In genomic region chr16:29789775-29790182, GRCh38 we compare ENCODE assay signal across 8 cellular contexts. TPM values are rescaled to one million over a fixed set of nuclear protein-coding genes. Genes with fewer than 3 reads are reported as not detected.
DNase-seq lines count a peak whose midpoint lies in the region; ATAC-seq and TF ChIP-seq lines count a peak whose summit lies in the region.

No MANE protein-coding gene starts in this region.

- TF ChIP-seq POLR2A in HCT116 (IDR thresholded peaks at IDR 0.05; ENCODE audit: borderline replicate concordance, extremely low read depth, insufficient read depth, insufficient read length) = no peak

- no TSS peak for BruUV-seq in HCT116 (replicated peaks; lab: Mats Ljungman, UMichigan)

- no peak overlapping the region for H2AFZ ChIP-seq in HCT116 (ENCODE audit: low read depth, low read length, poor library complexity, severe bottlenecking)
- H2AFZ ChIP-seq in smooth muscle cell (ENCODE audit: low read depth) = peak overlapping the region; percentile 88

- CTCF ChIA-PET in HCT116 (lab: Charles Lee) = interaction anchor here (0.5 to 1.6 kb wide), 10 partner anchors 10 to 89 kb away, joined by 3 to 14 read pairs (median 4); no protein-coding TSS in a partner anchor

- intact Hi-C loops in HCT116 (cut with micrococcal nuclease) = loop anchor here (2.0 kb wide), 1 partner anchor 15 kb away; no protein-coding TSS in a partner anchor

- TF ChIP-seq CTCF in HCT116 (IDR thresholded peaks at IDR 0.05 in 2 of 3, conservative IDR thresholded peaks at IDR 0.05 in 1 of 3; ENCODE audit: borderline replicate concordance in 1 of 3, insufficient read depth in 1 of 3, low read depth in 2 of 3, low read length in 2 of 3) = no peak
- no peak for TF ChIP-seq CTCF in VCaP (conservative IDR thresholded peaks at IDR 0.05)
- no peak for TF ChIP-seq CTCF in right atrium auricular region (IDR thresholded peaks at IDR 0.05)
- TF ChIP-seq CTCF in smooth muscle cell (IDR thresholded peaks at IDR 0.05; ENCODE audit: borderline replicate concordance, insufficient read depth, poor library complexity, severe bottlenecking) = no peak

- WGBS in smooth muscle cell (ENCODE audit: low lambda C conversion rate) = 69% methylated on average over 20 of the region's 20 CpGs

- no peaks in the 10 kb centered on the region for H3F3A ChIP-seq in smooth muscle cell (ENCODE audit: low read depth)

- peaks cover 42% of the 10 kb centered on the region for H3K79me2 ChIP-seq in HCT116 (ENCODE audit: insufficient read depth, low read length)
- peaks cover 39% of the 10 kb centered on the region for H3K79me2 ChIP-seq in smooth muscle cell (ENCODE audit: low read depth)

- peak overlapping the region; percentile 99 for H3K9ac ChIP-seq in HCT116 (ENCODE audit: low read length)
- H3K9ac ChIP-seq in smooth muscle cell (ENCODE audit: low read depth) = no peak overlapping the region

- RAD21 ChIA-PET in HCT116 (lab: Charles Lee; ENCODE audit: low non-redundant PET in 1 of 2, low total read pairs in 2 of 2, uncharacterized antibody in 2 of 2, unreplicated experiment in 2 of 2) = interaction anchor here (1.3 to 1.6 kb wide), 2 partner anchors 14 to 89 kb away, joined by 3 read pairs; no protein-coding TSS in a partner anchor

- H3K4me3 ChIP-seq in HCT116 (replicated peaks in 1 of 2; ENCODE audit: low read depth in 1 of 2, low read length in 2 of 2) (peak overlapping the region; percentile 90 to 99), right atrium auricular region (peak overlapping the region; percentile 43 to 92), smooth muscle cell (peak overlapping the region; percentile 75)

- no peaks in the 10 kb centered on the region for H3K27me3 ChIP-seq in HCT116 (ENCODE audit: insufficient read depth, low read length)
- no peaks in the 10 kb centered on the region for H3K27me3 ChIP-seq in right atrium auricular region
- no peaks in the 10 kb centered on the region for H3K27me3 ChIP-seq in smooth muscle cell (ENCODE audit: low read depth)

- peaks cover 0 to 8% of the 10 kb centered on the region in 2 experiments; a peak in 1 of 4 replicates for H3K36me3 ChIP-seq in HCT116 (ENCODE audit: control insufficient read depth in 1 of 2, insufficient read depth in 2 of 2, low read length in 2 of 2)
- no peaks in the 10 kb centered on the region for H3K36me3 ChIP-seq in right atrium auricular region
- H3K36me3 ChIP-seq in smooth muscle cell (ENCODE audit: low read depth) = no peaks in the 10 kb centered on the region

- no peak for TF ChIP-seq RAD21 in HCT116 (IDR thresholded peaks at IDR 0.05; ENCODE audit: low read depth)

- ATAC-seq in HCT116 = peak; percentile 39

- H3K9me3 ChIP-seq in HCT116 (ENCODE audit: control insufficient read depth in 1 of 2, insufficient read depth in 1 of 2, low read depth in 1 of 2, low read length in 2 of 2) (no peaks in the 10 kb centered on the region), right atrium auricular region (no peaks in the 10 kb centered on the region), smooth muscle cell (replicated peaks; ENCODE audit: low read depth) (no peaks in the 10 kb centered on the region)

- H3K27ac ChIP-seq in HCT116 (ENCODE audit: low read depth, low read length) = peak overlapping the region; percentile 80
- H3K27ac ChIP-seq in VCaP = peak overlapping the region; percentile 92
- H3K27ac ChIP-seq in right atrium auricular region = peak overlapping the region; percentile 83 to 89
- H3K27ac ChIP-seq in smooth muscle cell (ENCODE audit: low read depth) = peak overlapping the region; percentile 72

- H3K9me2 ChIP-seq in HCT116 (ENCODE audit: insufficient read depth) = no peaks in the 10 kb centered on the region

- peak overlapping the region; percentile 91 for H3K4me2 ChIP-seq in HCT116 (ENCODE audit: low read length)
- peak overlapping the region; percentile 84 for H3K4me2 ChIP-seq in smooth muscle cell

- H3K4me1 ChIP-seq in HCT116 (ENCODE audit: control insufficient read depth in 1 of 2, insufficient read depth in 2 of 2, low read length in 2 of 2) = peaks cover 13 to 21% of the 10 kb centered on the region in 2 experiments
- peaks cover 0 to 22% of the 10 kb centered on the region in 2 donors for H3K4me1 ChIP-seq in right atrium auricular region
- H3K4me1 ChIP-seq in smooth muscle cell (ENCODE audit: low read depth) = peaks cover 15% of the 10 kb centered on the region

- POLR2A ChIA-PET in HCT116 (lab: Charles Lee) = interaction anchor here (0.6 to 2.1 kb wide), 10 partner anchors 9 to 28 kb away, joined by 3 to 10 read pairs (median 4); partner anchors contain the start of gene PAGR1

- DNase-seq in HCT116 (ENCODE audit: low read depth, low spot score) = no peak
- DNase-seq in right atrium auricular region (ENCODE audit: low spot score) = no peak
- DNase-seq in smooth muscle cell (lab: John Stamatoyannopoulos, UW; ENCODE audit: unreplicated experiment) = no peak
- no peak for DNase-seq in cerebellum (ENCODE audit: low spot score)
- DNase-seq in stimulated activated CD4-positive, alpha-beta T cell treated with anti-CD3 and anti-CD28 coated beads, Interleukin-1b, Interleukin-23, amount 100 ng/mL, for 48 hours = no peak
- DNase-seq in NCI-H446 (lab: John Stamatoyannopoulos, UW) = no peak
- no peak for DNase-seq in CD1c-positive myeloid dendritic cell (ENCODE audit: extremely low spot score)

- H4K20me1 ChIP-seq in HCT116 (ENCODE audit: insufficient read depth) = no peaks in the 10 kb centered on the region
- no peaks in the 10 kb centered on the region for H4K20me1 ChIP-seq in smooth muscle cell (ENCODE audit: low read depth)

TF ChIP-seq in HCT116, 20 proteins besides CTCF, POLR2A, EP300 and RAD21:
- no peak for TF ChIP-seq YY1 (IDR thresholded peaks at IDR 0.05; ENCODE audit: extremely low read depth, insufficient replicate concordance, low read depth, low read length)
- TF ChIP-seq, protein P1, sequence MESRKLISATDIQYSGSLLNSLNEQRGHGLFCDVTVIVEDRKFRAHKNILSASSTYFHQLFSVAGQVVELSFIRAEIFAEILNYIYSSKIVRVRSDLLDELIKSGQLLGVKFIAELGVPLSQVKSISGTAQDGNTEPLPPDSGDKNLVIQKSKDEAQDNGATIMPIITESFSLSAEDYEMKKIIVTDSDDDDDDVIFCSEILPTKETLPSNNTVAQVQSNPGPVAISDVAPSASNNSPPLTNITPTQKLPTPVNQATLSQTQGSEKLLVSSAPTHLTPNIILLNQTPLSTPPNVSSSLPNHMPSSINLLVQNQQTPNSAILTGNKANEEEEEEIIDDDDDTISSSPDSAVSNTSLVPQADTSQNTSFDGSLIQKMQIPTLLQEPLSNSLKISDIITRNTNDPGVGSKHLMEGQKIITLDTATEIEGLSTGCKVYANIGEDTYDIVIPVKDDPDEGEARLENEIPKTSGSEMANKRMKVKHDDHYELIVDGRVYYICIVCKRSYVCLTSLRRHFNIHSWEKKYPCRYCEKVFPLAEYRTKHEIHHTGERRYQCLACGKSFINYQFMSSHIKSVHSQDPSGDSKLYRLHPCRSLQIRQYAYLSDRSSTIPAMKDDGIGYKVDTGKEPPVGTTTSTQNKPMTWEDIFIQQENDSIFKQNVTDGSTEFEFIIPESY (IDR thresholded peaks at IDR 0.05; ENCODE audit: extremely low read depth, insufficient replicate concordance, low read length) = no peak
- TF ChIP-seq SIN3A (IDR thresholded peaks at IDR 0.05; ENCODE audit: low read depth) = no peak
- no peak for TF ChIP-seq SP1 (IDR thresholded peaks at IDR 0.05; ENCODE audit: low read depth)
- TF ChIP-seq EGR1 (IDR thresholded peaks at IDR 0.05; ENCODE audit: low read depth) = no peak
- no peak for TF ChIP-seq TCF7L2 (IDR thresholded peaks at IDR 0.05; ENCODE audit: borderline replicate concordance, extremely low read depth, insufficient read depth, insufficient read length)

RNA-seq across cellular contexts. Expression of gene KIF22, which starts 0.8 kb away (rescaled TPM):
- total RNA-seq in HCT116 (2021; ENCODE audit: unreplicated experiment) (155 TPM), right atrium auricular region (10 to 100 TPM; 10.1 to 17.1 TPM), smooth muscle cell (16.0 and 19.8 TPM in 2 replicates), cerebellum (49.2 TPM)
- 141 and 166 TPM in 2 replicates for polyA plus RNA-seq in HCT116 (2012)
- polyA plus RNA-seq in smooth muscle cell = 33.5 and 35.7 TPM in 2 replicates

RNA-seq across cellular contexts. Expression of gene ZG16, which starts 11.7 kb away (rescaled TPM):
- total RNA-seq in HCT116 (2021; ENCODE audit: unreplicated experiment) (0.07 TPM), right atrium auricular region (not detected), smooth muscle cell (not detected in 2 replicates), cerebellum (0.09 TPM)
- not detected in 2 replicates for polyA plus RNA-seq in HCT116 (2012)
- not detected in 2 replicates for polyA plus RNA-seq in smooth muscle cell

RNA-seq across cellular contexts. Expression of gene MAZ, which starts 16.6 kb away (rescaled TPM):
- total RNA-seq in HCT116 (2021; ENCODE audit: unreplicated experiment) (256 TPM), right atrium auricular region (10 to 100 TPM; 33.0 to 86.6 TPM), smooth muscle cell (77.2 and 104 TPM in 2 replicates), cerebellum (150 TPM)
- 305 and 354 TPM in 2 replicates for polyA plus RNA-seq in HCT116 (2012)
- polyA plus RNA-seq in smooth muscle cell = 215 and 229 TPM in 2 replicates

RNA-seq across cellular contexts. Expression of gene PRRT2, which starts 22.2 kb away (rescaled TPM):
- total RNA-seq in HCT116 (2021; ENCODE audit: unreplicated experiment) = 4.0 TPM
- 2.5 and 2.6 TPM in 2 replicates for polyA plus RNA-seq in HCT116 (2012)
- under 1 TPM; 0.51 to 0.52 TPM for total RNA-seq in right atrium auricular region
- 12.2 and 25.9 TPM in 2 replicates for total RNA-seq in smooth muscle cell
- polyA plus RNA-seq in smooth muscle cell = 12.2 and 20.1 TPM in 2 replicates
- 18.1 TPM for total RNA-seq in cerebellum

RNA-seq across cellular contexts. Expression of gene PAGR1, which starts 26.2 kb away (rescaled TPM):
- 28.9 TPM for total RNA-seq in HCT116 (2021; ENCODE audit: unreplicated experiment)
- 20.0 and 26.5 TPM in 2 replicates for polyA plus RNA-seq in HCT116 (2012)
- total RNA-seq in right atrium auricular region = 10 to 100 TPM; 23.5 to 27.3 TPM
- total RNA-seq in smooth muscle cell = 15.6 and 21.1 TPM in 2 replicates
- 34.5 and 44.8 TPM in 2 replicates for polyA plus RNA-seq in smooth muscle cell
- total RNA-seq in cerebellum = 12.2 TPM
